18 cellular contexts compared by ENCODE assay signal in genomic region chr10:131848296-131848695, GRCh38.
"Had no signal": no experiment of that assay in that cellular context is flagged by ENCODE, and none has a peak within 500 bp of the region (broad histone marks: within the 10 kb centered on the region; RNA-seq: fewer than 3 reads in every experiment).

No MANE protein-coding gene starts in this region.

- H3K27me3 Mint-ChIP-seq: activated CD4-positive, alpha-beta T cell treated with anti-CD3 and anti-CD28 coated beads, Interleukin-2, amount 10 ng/mL, durations not matched to agents 7 days and 5 days; activated naive CD8-positive, alpha-beta T cell had no signal

- H3K4me3 ChIP-seq: cardiac muscle cell, dorsolateral prefrontal cortex, left lung, psoas muscle, skin epidermis, stomach, testis had no signal

- H3K4me1 Mint-ChIP-seq: activated CD4-positive, alpha-beta T cell treated with anti-CD3 and anti-CD28 coated beads, Interleukin-2, amount 10 ng/mL, durations not matched to agents 7 days and 5 days had no signal

- H3K4me1 ChIP-seq: left lung, psoas muscle, stomach, testis had no signal

- H3K27me3 ChIP-seq: cardiac muscle cell, testis had no signal

- ATAC-seq: activated CD8-positive, alpha-beta T cell treated with anti-CD3 and anti-CD28 coated beads, Interleukin-2, amount 10 ng/mL, durations not matched to agents 7 days and 5 days; left lung; psoas muscle; right cardiac atrium had no signal

- H3K27ac ChIP-seq: cardiac muscle cell, dorsolateral prefrontal cortex, left lung, psoas muscle, skin epidermis, stomach, testis had no signal

- H3K27ac Mint-ChIP-seq: activated CD4-positive, alpha-beta T cell treated with anti-CD3 and anti-CD28 coated beads, Interleukin-2, amount 10 ng/mL, durations not matched to agents 7 days and 5 days; activated CD8-positive, alpha-beta T cell treated with anti-CD3 and anti-CD28 coated beads, Interleukin-2, amount 10 ng/mL, durations not matched to agents 7 days and 5 days; activated naive CD8-positive, alpha-beta T cell had no signal

- H3K9me3 Mint-ChIP-seq: activated CD4-positive, alpha-beta T cell treated with anti-CD3 and anti-CD28 coated beads, Interleukin-2, amount 10 ng/mL, durations not matched to agents 7 days and 5 days had no signal

- H3K36me3 Mint-ChIP-seq: activated naive CD8-positive, alpha-beta T cell had no signal

- H3K4me3 Mint-ChIP-seq: activated CD4-positive, alpha-beta T cell treated with anti-CD3 and anti-CD28 coated beads, Interleukin-2, amount 10 ng/mL, durations not matched to agents 7 days and 5 days; activated CD8-positive, alpha-beta T cell treated with anti-CD3 and anti-CD28 coated beads, Interleukin-2, amount 10 ng/mL, durations not matched to agents 7 days and 5 days; activated naive CD8-positive, alpha-beta T cell had no signal

- H3K9me3 ChIP-seq: left lung, psoas muscle, stomach, testis had no signal

- DNase-seq: activated CD4-positive, alpha-beta T cell treated with anti-CD3 and anti-CD28 coated beads, Interleukin-2, amount 10 ng/mL, durations not matched to agents 7 days and 5 days; activated CD4-positive, CD25-positive, alpha-beta regulatory T cell; activated CD8-positive, alpha-beta memory T cell treated with anti-CD3 and anti-CD28 coated beads, Interleukin-2, amount 50 U/mL, for 4 hours; activated CD8-positive, alpha-beta T cell treated with anti-CD3 and anti-CD28 coated beads, Interleukin-2, amount 10 ng/mL, durations not matched to agents 7 days and 5 days; erythroblast; foreskin melanocyte; hypothalamus; right cardiac atrium; stimulated activated CD4-positive, alpha-beta T cell treated with anti-CD3 and anti-CD28 coated beads, Interleukin-4, amount 100 ng/mL, for 1 hour; stomach; T-helper 9 cell; testis had no signal

- H3K36me3 ChIP-seq: cardiac muscle cell, left lung, stomach had no signal
